Comparison of ENCODE assay signal across 8 cellular contexts in genomic region chr16:68272501-68273209, GRCh38. TPM values are rescaled to one million over a fixed set of nuclear protein-coding genes. Genes with fewer than 3 reads are reported as not detected.
DNase-seq lines count a peak whose midpoint lies in the region; ATAC-seq, FAIRE-seq and TF ChIP-seq lines count a peak whose summit lies in the region.
"Had no signal": no experiment of that assay in that cellular context is flagged by ENCODE, and none has a peak within 500 bp of the region (broad histone marks: within the 10 kb centered on the region; RNA-seq: fewer than 3 reads in every experiment).

No MANE protein-coding gene starts in this region.

- no peaks in the 10 kb centered on the region for H4K20me1 ChIP-seq in SU-DHL-6 (ENCODE audit: low read depth, low read length)

- H3K27ac ChIP-seq in SU-DHL-6 (ENCODE audit: low read depth, low read length) (peak overlapping the region; percentile 57), coronary artery (no peak overlapping the region)

- H3K79me2 ChIP-seq in SU-DHL-6 (ENCODE audit: insufficient read depth, low read length): peaks cover 88% of the 10 kb centered on the region

- FAIRE-seq in bronchial epithelial cell (lab: Jason Lieb, UNC): no peak
- FAIRE-seq: GM18507 had no signal

- no peak overlapping the region for H3K4me3 Mint-ChIP-seq in stimulated activated memory B cell treated with anti-CD40 and anti-IgM and Interleukin-4, amounts not matched to agents 10 μg/mL and 1 μg/mL and 100 μg/mL, for 72 hours

- peak; percentile 43 for DNase-seq in NCI-H1105 treated with DMSO at 0.1 percent for 48 hours (lab: John Stamatoyannopoulos, UW)
- peak; percentile 36 for DNase-seq in bronchial epithelial cell (ENCODE audit: low read depth)
- DNase-seq in cerebellum (ENCODE audit: low spot score): no peak
- DNase-seq in coronary artery (ENCODE audit: low spot score): no peak
- no peak for DNase-seq in occipital lobe (lab: John Stamatoyannopoulos, UW)

- H3K36me3 Mint-ChIP-seq in stimulated activated memory B cell treated with anti-CD40 and anti-IgM and Interleukin-4, amounts not matched to agents 10 μg/mL and 1 μg/mL and 100 μg/mL, for 72 hours: peaks cover 50% of the 10 kb centered on the region

- peak overlapping the region; percentile 31 for H3K4me2 ChIP-seq in SU-DHL-6 (ENCODE audit: low read depth, low read length, poor library complexity, severe bottlenecking)

- TF ChIP-seq CTCF in SU-DHL-6 (IDR thresholded peaks at IDR 0.05; ENCODE audit: insufficient read depth, low read length, poor library complexity, severe bottlenecking): no peak
- no peak for TF ChIP-seq CTCF in bronchial epithelial cell (IDR thresholded peaks at IDR 0.05; ENCODE audit: insufficient read depth, low read length, severe bottlenecking)
- no peak for TF ChIP-seq CTCF in coronary artery (IDR thresholded peaks at IDR 0.05)

- H3F3A ChIP-seq in SU-DHL-6 (ENCODE audit: insufficient read depth): peaks cover 7% of the 10 kb centered on the region; the same call in 1 of the 2 replicates

- no peaks in the 10 kb centered on the region for H3K9me3 ChIP-seq in SU-DHL-6 (ENCODE audit: insufficient read depth, low read length)

- H3K27me3 ChIP-seq in SU-DHL-6 (ENCODE audit: low read length) (no peaks in the 10 kb centered on the region), bronchial epithelial cell (ENCODE audit: control insufficient read depth, insufficient read depth, low read length) (no peaks in the 10 kb centered on the region)

- H3K4me3 ChIP-seq in SU-DHL-6 (ENCODE audit: insufficient read depth, low read length, poor library complexity, severe bottlenecking) (no peak overlapping the region), bronchial epithelial cell (ENCODE audit: low read depth, low read length) (no peak overlapping the region), coronary artery (no peak overlapping the region)

- H3K9me3 Mint-ChIP-seq in stimulated activated memory B cell treated with anti-CD40 and anti-IgM and Interleukin-4, amounts not matched to agents 10 μg/mL and 1 μg/mL and 100 μg/mL, for 72 hours: no peaks in the 10 kb centered on the region

- H3K27ac Mint-ChIP-seq in stimulated activated memory B cell treated with anti-CD40 and anti-IgM and Interleukin-4, amounts not matched to agents 10 μg/mL and 1 μg/mL and 100 μg/mL, for 72 hours: peak overlapping the region; percentile 41

- H2AFZ ChIP-seq in SU-DHL-6 (ENCODE audit: low read depth, low read length, severe bottlenecking): no peak overlapping the region

- ATAC-seq in stimulated activated memory B cell treated with anti-CD40 and anti-IgM and Interleukin-4, amounts not matched to agents 10 μg/mL and 1 μg/mL and 100 μg/mL, for 72 hours: peak; percentile 54

- peak overlapping the region; percentile 8; the same call in 1 of the 2 replicates for H3K9ac ChIP-seq in SU-DHL-6 (ENCODE audit: low read length)

- H3K4me1 Mint-ChIP-seq in stimulated activated memory B cell treated with anti-CD40 and anti-IgM and Interleukin-4, amounts not matched to agents 10 μg/mL and 1 μg/mL and 100 μg/mL, for 72 hours: peaks cover 75% of the 10 kb centered on the region

- H3K27me3 Mint-ChIP-seq in stimulated activated memory B cell treated with anti-CD40 and anti-IgM and Interleukin-4, amounts not matched to agents 10 μg/mL and 1 μg/mL and 100 μg/mL, for 72 hours: no peaks in the 10 kb centered on the region

- H3K36me3 ChIP-seq in SU-DHL-6 (ENCODE audit: low read length): 0 out of 2 replicates have a peak, but pooled peaks cover 6% of the 10 kb centered on the region
- peaks cover 6% of the 10 kb centered on the region for H3K36me3 ChIP-seq in bronchial epithelial cell (ENCODE audit: control insufficient read depth, insufficient read depth, low read length)

- H3K9me2 ChIP-seq in SU-DHL-6 (replicated peaks; ENCODE audit: insufficient read depth, low read length): no peaks in the 10 kb centered on the region

RNA-seq across cellular contexts. Expression of gene SLC7A6, which starts 8.3 kb away (rescaled TPM):
- total RNA-seq in bronchial epithelial cell (9.1 and 19.7 TPM in 2 replicates), cerebellum (26.7 TPM), occipital lobe (20.1 TPM)

RNA-seq across cellular contexts. Expression of gene PLA2G15, which starts 27.5 kb away (rescaled TPM):
- 8.2 and 9.2 TPM in 2 replicates for total RNA-seq in bronchial epithelial cell
- 13.2 TPM for total RNA-seq in cerebellum
- total RNA-seq in occipital lobe: 17.3 TPM

RNA-seq across cellular contexts. Expression of gene ESRP2, which starts 36.7 kb away (rescaled TPM):
- total RNA-seq in bronchial epithelial cell (49.0 and 95.2 TPM in 2 replicates), cerebellum (not detected), occipital lobe (not detected)

RNA-seq across cellular contexts. Expression of gene SLC7A6OS, which starts 38.1 kb away (rescaled TPM):
- total RNA-seq in bronchial epithelial cell (17.4 and 19.3 TPM in 2 replicates), cerebellum (18.6 TPM), occipital lobe (12.8 TPM)

RNA-seq across cellular contexts. Expression of gene PRMT7, which starts 38.2 kb away (rescaled TPM):
- total RNA-seq in bronchial epithelial cell (23.9 and 36.9 TPM in 2 replicates), cerebellum (50.8 TPM), occipital lobe (44.0 TPM)

Comparison
In these comparisons a context has a peak if more than half of its experiments do, and no peak if none do; other contexts are left out.
1. DNase-seq: peak in NCI-H1105 treated with DMSO at 0.1 percent for 48 hours (single experiment) and bronchial epithelial cell (single experiment); none in cerebellum (single experiment), coronary artery (single experiment) and occipital lobe (single experiment).
2. RNA of gene ESRP2, which starts 36.7 kb away (total RNA-seq): 49.0 to 95.2 TPM in bronchial epithelial cell; not detected in cerebellum (single experiment) and not detected in occipital lobe (single experiment); every median in the first group is over 10 times any median in the second.